ENCODE assay signal across 8 cellular contexts in the genomic region with DNA sequence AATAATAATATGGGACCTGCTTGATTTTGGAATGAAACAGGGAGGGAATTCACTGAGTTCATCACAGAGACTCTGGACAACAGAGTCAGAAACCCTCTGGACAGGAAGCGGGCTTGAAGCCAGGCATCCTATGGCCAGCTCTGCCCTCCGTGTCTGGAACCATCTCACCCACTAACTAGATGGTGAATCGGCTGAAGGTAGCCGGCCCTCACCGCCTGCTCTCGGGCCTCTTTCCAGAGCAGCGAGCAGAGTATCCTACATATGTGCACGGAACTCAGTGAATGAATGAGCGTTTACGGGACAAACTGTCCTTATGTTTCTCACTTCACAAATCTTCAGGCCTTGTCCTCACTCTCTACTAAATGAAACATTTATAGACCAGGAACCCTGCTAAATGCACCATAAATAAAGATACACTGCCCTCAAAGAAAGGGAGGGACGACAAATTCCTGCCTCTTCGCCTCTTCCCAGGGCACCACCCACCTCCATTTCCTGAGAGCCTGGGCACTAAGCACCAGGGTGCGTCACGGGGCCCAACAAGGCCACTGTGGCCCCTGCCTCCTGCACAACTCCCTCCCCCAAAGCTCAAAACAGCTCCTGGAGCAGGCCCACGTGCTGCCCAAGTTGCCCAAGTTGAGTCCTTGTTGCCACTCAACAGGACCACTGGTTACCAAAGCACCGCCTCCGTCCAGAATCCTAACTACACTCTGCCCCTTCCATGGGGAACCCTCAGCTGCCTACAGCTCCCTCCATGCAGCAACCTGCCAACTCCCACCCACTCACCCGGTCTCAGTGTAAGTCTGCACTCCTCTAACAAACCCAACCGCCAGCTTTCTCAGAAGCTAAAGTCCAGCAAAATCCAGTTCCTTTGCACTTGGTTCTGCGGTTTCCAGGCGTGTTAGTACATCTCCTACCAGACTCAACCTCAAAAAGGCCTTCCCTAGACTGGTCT. TPM values are rescaled to one million over a fixed set of nuclear protein-coding genes. Genes with fewer than 3 reads are reported as not detected.
DNase-seq lines count a peak whose midpoint lies in the region; ATAC-seq and TF ChIP-seq lines count a peak whose summit lies in the region.

No MANE protein-coding gene starts in this region.

- ATAC-seq in WTC11 (peak; percentile 1; the same call in 1 of the 2 replicates), GM18907 (IDR thresholded peaks at IDR 0.05; ENCODE audit: unreplicated experiment) (no peak)

- H3K27me3 ChIP-seq in iPS-18a (ENCODE audit: control insufficient read depth, insufficient read depth, low read length) (peaks cover 28% of the 10 kb centered on the region), stomach smooth muscle (ENCODE audit: control insufficient read depth in 1 of 2, insufficient read depth in 2 of 2, low read length in 2 of 2) (no peaks in the 10 kb centered on the region)

- H3K36me3 ChIP-seq in iPS-18a (ENCODE audit: control insufficient read depth, low read depth, low read length) = no peaks in the 10 kb centered on the region
- H3K36me3 ChIP-seq in stomach smooth muscle (ENCODE audit: control insufficient read depth in 2 of 2, insufficient read depth in 2 of 2, low read length in 2 of 2) = no peaks in the 10 kb centered on the region

- H3K4me1 ChIP-seq in iPS-18a (ENCODE audit: control insufficient read depth, low read depth, low read length) (peaks cover 45% of the 10 kb centered on the region), stomach smooth muscle (ENCODE audit: control insufficient read depth, insufficient read depth, low read length) (peaks cover 26% of the 10 kb centered on the region)

- H3K27me3 Mint-ChIP-seq in activated CD4-positive, alpha-beta T cell treated with anti-CD3 and anti-CD28 coated beads, Interleukin-2, amount 10 ng/mL, durations not matched to agents 24 days and 14 days = peaks cover 71% of the 10 kb centered on the region
- peaks cover 9% of the 10 kb centered on the region for H3K27me3 Mint-ChIP-seq in WTC11 (ENCODE audit: low read depth)

- no peaks in the 10 kb centered on the region for H3K9me3 Mint-ChIP-seq in activated CD4-positive, alpha-beta T cell treated with anti-CD3 and anti-CD28 coated beads, Interleukin-2, amount 10 ng/mL, durations not matched to agents 24 days and 14 days
- H3K9me3 Mint-ChIP-seq in WTC11 = no peaks in the 10 kb centered on the region

- H3K9ac ChIP-seq in iPS-18a (ENCODE audit: low read length) (no peak overlapping the region), stomach smooth muscle (ENCODE audit: low read length in 2 of 2) (peak overlapping the region; percentile 7 to 47)

- CTCF ChIA-PET in WTC11 (lab: Charles Lee) = interaction anchor here (0.6 to 5.8 kb wide), 9 partner anchors 27 to 143 kb away, joined by 3 to 102 read pairs (median 5); partner anchors contain the start of gene CNOT11

- POLR2A ChIA-PET in WTC11 (lab: Charles Lee) = interaction anchor here (1.0 kb wide), 1 partner anchor 142 kb away, joined by 3 read pairs; no protein-coding TSS in a partner anchor

- H3K27ac ChIP-seq in iPS-18a (ENCODE audit: low read length) = no peak overlapping the region
- H3K27ac ChIP-seq in stomach smooth muscle (ENCODE audit: low read length) = no peak overlapping the region

- H3K36me3 Mint-ChIP-seq in activated CD4-positive, alpha-beta T cell treated with anti-CD3 and anti-CD28 coated beads, Interleukin-2, amount 10 ng/mL, durations not matched to agents 24 days and 14 days (ENCODE audit: low read depth) = no peaks in the 10 kb centered on the region
- no peaks in the 10 kb centered on the region for H3K36me3 Mint-ChIP-seq in WTC11

- H3K4me3 ChIP-seq in iPS-18a (ENCODE audit: low read length) (peak overlapping the region; percentile 66), stomach smooth muscle (ENCODE audit: low read length in 2 of 2) (peak overlapping the region; percentile 62 to 78)

- peaks cover 17% of the 10 kb centered on the region for H3K4me1 Mint-ChIP-seq in activated CD4-positive, alpha-beta T cell treated with anti-CD3 and anti-CD28 coated beads, Interleukin-2, amount 10 ng/mL, durations not matched to agents 24 days and 14 days
- H3K4me1 Mint-ChIP-seq in WTC11 = peaks cover 77% of the 10 kb centered on the region

- no peak for TF ChIP-seq CTCF in WTC11 (IDR thresholded peaks at IDR 0.05)

- no peak overlapping the region for H3K27ac Mint-ChIP-seq in activated CD4-positive, alpha-beta T cell treated with anti-CD3 and anti-CD28 coated beads, Interleukin-2, amount 10 ng/mL, durations not matched to agents 24 days and 14 days
- H3K27ac Mint-ChIP-seq in WTC11 = 0 out of 2 replicates have a peak overlapping the region, but pooled peaks have one; percentile 16

- H3K9me3 ChIP-seq in iPS-18a (ENCODE audit: control insufficient read depth, low read depth, low read length) (no peaks in the 10 kb centered on the region), stomach smooth muscle (ENCODE audit: control insufficient read depth in 2 of 2, low read length in 2 of 2) (no peaks in the 10 kb centered on the region)

- peak overlapping the region; percentile 76 for H3K4me3 Mint-ChIP-seq in activated CD4-positive, alpha-beta T cell treated with anti-CD3 and anti-CD28 coated beads, Interleukin-2, amount 10 ng/mL, durations not matched to agents 24 days and 14 days
- H3K4me3 Mint-ChIP-seq in WTC11 = peak overlapping the region; percentile 72

- no peak for DNase-seq in activated CD4-positive, alpha-beta T cell treated with anti-CD3 and anti-CD28 coated beads, Interleukin-2, amount 10 ng/mL, durations not matched to agents 24 days and 14 days
- DNase-seq in activated CD4-positive, alpha-beta T cell treated with anti-CD3 and anti-CD28 coated beads, Interleukin-2, amount 50 U/mL, for 4 hours = no peak
- peak; percentile 22 for DNase-seq in WTC11 (ENCODE audit: low spot score)
- no peak for DNase-seq in T-helper 9 cell
- DNase-seq in NCI-H1105 treated with DMSO at 0.1 percent for 48 hours (lab: John Stamatoyannopoulos, UW) = no peak

- intact Hi-C loops in activated CD4-positive, alpha-beta T cell treated with anti-CD3 and anti-CD28 coated beads, Interleukin-2, amount 10 ng/mL, durations not matched to agents 24 days and 14 days (cut with micrococcal nuclease) = loop anchor here (5.0 kb wide), 2 partner anchors 147 to 158 kb away; partner anchors contain the start of genes RNF149 and RPL31

TF ChIP-seq in WTC11, 78 proteins besides CTCF, POLR2A, EP300 and RAD21:
- TF ChIP-seq SOX15 (CRISPR knock-in tag; IDR thresholded peaks at IDR 0.05) (no peak), FOXP1 (CRISPR knock-in tag; IDR thresholded peaks at IDR 0.05; ENCODE audit: borderline replicate concordance) (no peak), NR3C1 (CRISPR knock-in tag; conservative IDR thresholded peaks at IDR 0.05; ENCODE audit: low read depth) (no peak), OVOL2 (CRISPR knock-in tag; IDR thresholded peaks at IDR 0.05; ENCODE audit: borderline replicate concordance) (no peak), NFE2L1 (CRISPR knock-in tag; IDR thresholded peaks at IDR 0.05) (no peak)
- TF ChIP-seq, protein P1, sequence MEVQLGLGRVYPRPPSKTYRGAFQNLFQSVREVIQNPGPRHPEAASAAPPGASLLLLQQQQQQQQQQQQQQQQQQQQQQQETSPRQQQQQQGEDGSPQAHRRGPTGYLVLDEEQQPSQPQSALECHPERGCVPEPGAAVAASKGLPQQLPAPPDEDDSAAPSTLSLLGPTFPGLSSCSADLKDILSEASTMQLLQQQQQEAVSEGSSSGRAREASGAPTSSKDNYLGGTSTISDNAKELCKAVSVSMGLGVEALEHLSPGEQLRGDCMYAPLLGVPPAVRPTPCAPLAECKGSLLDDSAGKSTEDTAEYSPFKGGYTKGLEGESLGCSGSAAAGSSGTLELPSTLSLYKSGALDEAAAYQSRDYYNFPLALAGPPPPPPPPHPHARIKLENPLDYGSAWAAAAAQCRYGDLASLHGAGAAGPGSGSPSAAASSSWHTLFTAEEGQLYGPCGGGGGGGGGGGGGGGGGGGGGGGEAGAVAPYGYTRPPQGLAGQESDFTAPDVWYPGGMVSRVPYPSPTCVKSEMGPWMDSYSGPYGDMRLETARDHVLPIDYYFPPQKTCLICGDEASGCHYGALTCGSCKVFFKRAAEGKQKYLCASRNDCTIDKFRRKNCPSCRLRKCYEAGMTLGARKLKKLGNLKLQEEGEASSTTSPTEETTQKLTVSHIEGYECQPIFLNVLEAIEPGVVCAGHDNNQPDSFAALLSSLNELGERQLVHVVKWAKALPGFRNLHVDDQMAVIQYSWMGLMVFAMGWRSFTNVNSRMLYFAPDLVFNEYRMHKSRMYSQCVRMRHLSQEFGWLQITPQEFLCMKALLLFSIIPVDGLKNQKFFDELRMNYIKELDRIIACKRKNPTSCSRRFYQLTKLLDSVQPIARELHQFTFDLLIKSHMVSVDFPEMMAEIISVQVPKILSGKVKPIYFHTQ (CRISPR knock-in tag; IDR thresholded peaks at IDR 0.05) = no peak

RNA-seq across cellular contexts. Expression of gene TBC1D8, which starts 1.7 kb away (rescaled TPM):
- total RNA-seq in activated CD4-positive, alpha-beta T cell treated with anti-CD3 and anti-CD28 coated beads, Interleukin-2, amount 10 ng/mL, durations not matched to agents 24 days and 14 days = 1.3 and 1.4 TPM in 2 replicates
- 30.3 to 51.7 TPM (median 32.0 TPM) in 3 replicates for total RNA-seq in WTC11 (2021)

Comparison
In these comparisons a context has a peak if more than half of its experiments do, and no peak if none do; other contexts are left out.
1. RNA of gene TBC1D8, which starts 1.7 kb away (total RNA-seq): 30.3 to 51.7 TPM in WTC11; 1.3 to 1.4 TPM in activated CD4-positive, alpha-beta T cell treated with anti-CD3 and anti-CD28 coated beads, Interleukin-2, amount 10 ng/mL, durations not matched to agents 24 days and 14 days; every median in the first group is over 10 times any median in the second.